In the genomic region with DNA sequence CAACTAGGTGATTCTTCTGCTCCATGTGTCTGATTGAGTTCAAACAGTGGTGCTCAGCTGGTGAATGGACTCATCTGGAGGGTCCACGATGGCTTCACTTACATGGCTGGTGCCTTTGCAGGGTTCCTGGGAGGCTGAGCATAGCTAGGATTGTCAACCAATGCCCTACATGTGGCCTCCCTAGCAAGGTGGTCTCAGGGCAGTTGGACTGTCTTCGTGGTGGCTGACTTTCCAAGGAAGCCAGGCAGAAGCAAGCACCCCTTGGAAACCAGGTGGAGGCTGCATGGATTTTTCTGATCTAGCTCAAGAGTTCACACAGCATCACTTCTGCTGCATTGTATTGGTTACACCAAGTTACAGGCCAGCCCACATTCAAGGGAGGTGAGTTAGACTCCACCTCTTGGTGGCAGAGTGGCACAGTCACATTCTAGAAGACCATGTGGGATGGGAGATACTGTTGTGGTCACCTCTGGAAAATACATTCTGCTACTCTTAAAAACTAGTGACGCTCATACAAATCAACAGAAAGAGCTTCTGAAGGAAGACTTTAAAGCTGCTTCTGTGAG, we compare ENCODE assay signal across 11 cellular contexts. TPM values are rescaled to one million over a fixed set of nuclear protein-coding genes. Genes with fewer than 3 reads are reported as not detected.
A peak's percentile ranks its signal among the peaks of the same experiment; 100 is the strongest.
DNase-seq lines count a peak whose midpoint lies in the region; TF ChIP-seq lines count a peak whose summit lies in the region.
"Had no signal": no experiment of that assay in that cellular context is flagged by ENCODE, and none has a peak within 500 bp of the region (broad histone marks: within the 10 kb centered on the region; RNA-seq: fewer than 3 reads in every experiment).

No MANE protein-coding gene starts in this region.

- no peak overlapping the region for H3K14ac ChIP-seq in H9 (ENCODE audit: insufficient read depth, low read length)

- TF ChIP-seq POLR2A in sigmoid colon (IDR thresholded peaks at IDR 0.05) = no peak

- H3K4me2 ChIP-seq in H9 (ENCODE audit: insufficient read depth, insufficient read length, low read length) = no peak overlapping the region

- H3K4me1 Mint-ChIP-seq in H9 = no peaks in the 10 kb centered on the region; a peak in 1 of 4 replicates

- H3K36me3 Mint-ChIP-seq in H9 (ENCODE audit: insufficient read depth in 1 of 3, low read depth in 3 of 3) = no peaks in the 10 kb centered on the region

- no peak overlapping the region for H3T11ph ChIP-seq in H9 (ENCODE audit: low read length)

- no peak overlapping the region for H4K8ac ChIP-seq in H9 (replicated peaks; ENCODE audit: insufficient read length, low read depth, low read length)

- intact Hi-C loops in sigmoid colon (cut with DNase I) = no loop called here

- no peaks in the 10 kb centered on the region for H3K79me1 ChIP-seq in H9 (ENCODE audit: insufficient read depth, low read depth, low read length, poor library complexity, severe bottlenecking)

- no peaks in the 10 kb centered on the region for H3K36me3 ChIP-seq in liver (ENCODE audit: control insufficient read depth in 4 of 4, insufficient read depth in 3 of 4, low read depth in 1 of 4, low read length in 3 of 4)
- no peaks in the 10 kb centered on the region for H3K36me3 ChIP-seq in sigmoid colon
- H3K36me3 ChIP-seq: left ventricle myocardium inferior had no signal

- H2BK12ac ChIP-seq in H9 (ENCODE audit: insufficient read length, low read depth, low read length) = no peak overlapping the region

- no peaks in the 10 kb centered on the region for H3K9me3 Mint-ChIP-seq in H9

- H3K9ac ChIP-seq in H9 (ENCODE audit: extremely low read depth, insufficient read length, low read length) (no peak overlapping the region), liver (ENCODE audit: low read depth in 1 of 2, low read length in 2 of 2) (peak overlapping the region in 1 of 2 donors; percentile 65)

- H2BK120ac ChIP-seq in H9 (ENCODE audit: low read depth, low read length, poor library complexity, severe bottlenecking) = no peak overlapping the region

- H3K4me3 Mint-ChIP-seq in H9 = no peak overlapping the region

- no peak overlapping the region for H4K5ac ChIP-seq in H9 (ENCODE audit: insufficient read length, low read depth, low read length)

- no peak overlapping the region for H4K91ac ChIP-seq in H9 (ENCODE audit: insufficient read length, low read depth, low read length)

- no CpG with 5 or more reads among the region's 3 CpGs for WGBS in H9 (ENCODE audit: extremely low coverage, insufficient read length, low lambda C conversion rate)
- WGBS in liver = 75% methylated on average over 3 of the region's 3 CpGs
- 46 to 79% methylated on average over 3 of the region's 3 CpGs for WGBS in sigmoid colon, 2 donors

- no peaks in the 10 kb centered on the region for H3K27me3 ChIP-seq in H9 (ENCODE audit: insufficient read depth, low read length)
- no peaks in the 10 kb centered on the region for H3K27me3 ChIP-seq in liver (ENCODE audit: control insufficient read depth in 4 of 4, insufficient read depth in 4 of 4, low read length in 3 of 4)
- H3K27me3 ChIP-seq in sigmoid colon = no peaks in the 10 kb centered on the region

- peaks cover 5% of the 10 kb centered on the region for H3K27me3 Mint-ChIP-seq in H9 (ENCODE audit: low read depth)

- H4K20me1 ChIP-seq in H9 (ENCODE audit: control insufficient read depth, insufficient read depth, insufficient read length) = no peaks in the 10 kb centered on the region

- TF ChIP-seq CTCF in H9 (conservative IDR thresholded peaks at IDR 0.05) (peak; percentile 17; the same call in 1 of the 3 replicates), VCaP (conservative IDR thresholded peaks at IDR 0.05) (no peak), liver (IDR thresholded peaks at IDR 0.05; ENCODE audit: low read depth, low read length, missing input control) (no peak), sigmoid colon (IDR thresholded peaks at IDR 0.05) (no peak)

- peak in 1 of 2 donors; percentile 25 for TF ChIP-seq RAD21 in liver (IDR thresholded peaks at IDR 0.05)

- H2AFZ ChIP-seq in H9 (ENCODE audit: low read length) = no peak overlapping the region

- H3K56ac ChIP-seq in H9 (ENCODE audit: insufficient read length, low read depth, low read length) = no peak overlapping the region

- no peak overlapping the region for H2AK5ac ChIP-seq in H9 (ENCODE audit: insufficient read length, low read length)

- no peak overlapping the region for H3K4ac ChIP-seq in H9 (ENCODE audit: low read depth, low read length)

- peak overlapping the region in 1 of 3 donors; percentile 7 for H3K4me3 ChIP-seq in liver (ENCODE audit: low read depth in 1 of 3, low read length in 3 of 3)
- H3K4me3 ChIP-seq in sigmoid colon = no peak overlapping the region
- H3K4me3 ChIP-seq: left ventricle myocardium inferior had no signal

- H3K4me1 ChIP-seq in H9 (ENCODE audit: insufficient read depth, low read length) (no peaks in the 10 kb centered on the region), liver (ENCODE audit: control insufficient read depth in 4 of 4, insufficient read depth in 4 of 4, low read length in 3 of 4) (peaks cover 2 to 21% (median 8%) of the 10 kb centered on the region in 4 donors), sigmoid colon (no peaks in the 10 kb centered on the region)
- H3K4me1 ChIP-seq: left ventricle myocardium inferior had no signal

- no peak overlapping the region for H3K18ac ChIP-seq in H9 (ENCODE audit: insufficient read length, low read depth, low read length)

- H3K23ac ChIP-seq in H9 (ENCODE audit: insufficient read length, low read depth, low read length) = no peak overlapping the region

- H3K9me3 ChIP-seq in H9 (ENCODE audit: control insufficient read depth, low read depth, low read length) = no peaks in the 10 kb centered on the region
- H3K9me3 ChIP-seq in liver (ENCODE audit: control insufficient read depth in 4 of 4, low read length in 3 of 4) = no peaks in the 10 kb centered on the region
- H3K9me3 ChIP-seq in sigmoid colon = no peaks in the 10 kb centered on the region
- H3K9me3 ChIP-seq: left ventricle myocardium inferior had no signal

- no peak overlapping the region for H3K27ac ChIP-seq in H9 (ENCODE audit: insufficient read length, low read depth, low read length)
- H3K27ac ChIP-seq in VCaP = peak overlapping the region; percentile 21; the same call in 1 of the 2 replicates
- H3K27ac ChIP-seq in liver (ENCODE audit: low read depth in 1 of 2, low read length in 2 of 2) = peak overlapping the region; percentile 85 to 93
- no peak overlapping the region for H3K27ac ChIP-seq in sigmoid colon
- H3K27ac ChIP-seq: left ventricle myocardium inferior had no signal

- peak; percentile 69 for DNase-seq in DMS53 (lab: John Stamatoyannopoulos, UW)
- DNase-seq in H9 = no peak
- DNase-seq in DMS153 treated with DMSO at 0.1 percent for 48 hours (lab: John Stamatoyannopoulos, UW; ENCODE audit: unreplicated experiment) = no peak
- DNase-seq in sigmoid colon = no peak
- no peak for DNase-seq in superior temporal gyrus (ENCODE audit: extremely low spot score)
- no peak for DNase-seq in A172 (ENCODE audit: low spot score)
- DNase-seq: left ventricle myocardium inferior, NCI-H1105 had no signal

- no peak for TF ChIP-seq EP300 in sigmoid colon (IDR thresholded peaks at IDR 0.05)

- no peaks in the 10 kb centered on the region for H3K79me2 ChIP-seq in H9 (ENCODE audit: insufficient read depth, low read length)

- no peak overlapping the region for H2BK5ac ChIP-seq in H9 (ENCODE audit: insufficient read length, low read length)

- no peak overlapping the region for H3K27ac Mint-ChIP-seq in H9
- H3K27ac Mint-ChIP-seq: progenitor cell of endocrine pancreas had no signal

- H2BK15ac ChIP-seq in H9 (ENCODE audit: low read depth, low read length) = no peak overlapping the region

- H3K23me2 ChIP-seq in H9 (ENCODE audit: insufficient read length, low read depth, low read length, poor library complexity, severe bottlenecking) = no peaks in the 10 kb centered on the region

- H2BK20ac ChIP-seq in H9 (ENCODE audit: low read depth, low read length, poor library complexity, severe bottlenecking) = no peak overlapping the region

TF ChIP-seq in liver, 16 proteins besides CTCF, POLR2A, EP300 and RAD21 (continues in another document):
- TF ChIP-seq SP1 (IDR thresholded peaks at IDR 0.05) = no peak
- TF ChIP-seq FOXA1 (IDR thresholded peaks at IDR 0.05) = no peak
- no peak for TF ChIP-seq FOXA2 (IDR thresholded peaks at IDR 0.05)
- TF ChIP-seq NR2F2 (IDR thresholded peaks at IDR 0.05) = no peak
- no peak for TF ChIP-seq GABPA (IDR thresholded peaks at IDR 0.05 in 1 of 2, conservative IDR thresholded peaks at IDR 0.05 in 1 of 2)
- no peak for TF ChIP-seq YY1 (IDR thresholded peaks at IDR 0.05)
- TF ChIP-seq JUND (IDR thresholded peaks at IDR 0.05) = no peak
- no peak for TF ChIP-seq RXRA (IDR thresholded peaks at IDR 0.05)
- TF ChIP-seq, protein P1, sequence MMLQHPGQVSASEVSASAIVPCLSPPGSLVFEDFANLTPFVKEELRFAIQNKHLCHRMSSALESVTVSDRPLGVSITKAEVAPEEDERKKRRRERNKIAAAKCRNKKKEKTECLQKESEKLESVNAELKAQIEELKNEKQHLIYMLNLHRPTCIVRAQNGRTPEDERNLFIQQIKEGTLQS (IDR thresholded peaks at IDR 0.05) = no peak
- no peak for TF ChIP-seq EGR1 (IDR thresholded peaks at IDR 0.05; ENCODE audit: low read depth in 2 of 2)
- TF ChIP-seq TAF1 (conservative IDR thresholded peaks at IDR 0.05) = no peak
- TF ChIP-seq HNF4G (IDR thresholded peaks at IDR 0.05) = no peak
- TF ChIP-seq, protein P2, sequence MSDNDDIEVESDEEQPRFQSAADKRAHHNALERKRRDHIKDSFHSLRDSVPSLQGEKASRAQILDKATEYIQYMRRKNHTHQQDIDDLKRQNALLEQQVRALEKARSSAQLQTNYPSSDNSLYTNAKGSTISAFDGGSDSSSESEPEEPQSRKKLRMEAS (IDR thresholded peaks at IDR 0.05) = no peak

RNA-seq across cellular contexts. Expression of a gene that starts 6.9 kb away (rescaled TPM):
- total RNA-seq in H9 (2021) (not detected in 2 replicates), liver (10 to 100 TPM in 1 of 2 donors, 1 to 10 TPM in 1; 3.7 to 28.2 TPM), sigmoid colon (10 to 100 TPM in 2 of 4 donors, 1 to 10 TPM in 2; 3.0 to 15.9 (median 8.6) TPM)
- polyA plus RNA-seq in liver (10 to 100 TPM in 1 of 2 donors, 1 to 10 TPM in 1; 4.4 to 10.1 TPM), sigmoid colon (10 to 100 TPM; 21.6 to 26.4 (median 24.6) TPM)
- total RNA-seq in A172 (2014; rRNA removed; shearing (Covaris generic)) = not detected in 2 replicates
- total RNA-seq: progenitor cell of endocrine pancreas had no signal

Comparison
In these comparisons a context has a peak if more than half of its experiments do, and no peak if none do; other contexts are left out.
1. H3K27ac ChIP-seq: peak in VCaP (single experiment) and liver (2 of 2); none in H9 (single experiment) and sigmoid colon (0 of 4).